8 cellular contexts compared by ENCODE assay signal in the genomic region with DNA sequence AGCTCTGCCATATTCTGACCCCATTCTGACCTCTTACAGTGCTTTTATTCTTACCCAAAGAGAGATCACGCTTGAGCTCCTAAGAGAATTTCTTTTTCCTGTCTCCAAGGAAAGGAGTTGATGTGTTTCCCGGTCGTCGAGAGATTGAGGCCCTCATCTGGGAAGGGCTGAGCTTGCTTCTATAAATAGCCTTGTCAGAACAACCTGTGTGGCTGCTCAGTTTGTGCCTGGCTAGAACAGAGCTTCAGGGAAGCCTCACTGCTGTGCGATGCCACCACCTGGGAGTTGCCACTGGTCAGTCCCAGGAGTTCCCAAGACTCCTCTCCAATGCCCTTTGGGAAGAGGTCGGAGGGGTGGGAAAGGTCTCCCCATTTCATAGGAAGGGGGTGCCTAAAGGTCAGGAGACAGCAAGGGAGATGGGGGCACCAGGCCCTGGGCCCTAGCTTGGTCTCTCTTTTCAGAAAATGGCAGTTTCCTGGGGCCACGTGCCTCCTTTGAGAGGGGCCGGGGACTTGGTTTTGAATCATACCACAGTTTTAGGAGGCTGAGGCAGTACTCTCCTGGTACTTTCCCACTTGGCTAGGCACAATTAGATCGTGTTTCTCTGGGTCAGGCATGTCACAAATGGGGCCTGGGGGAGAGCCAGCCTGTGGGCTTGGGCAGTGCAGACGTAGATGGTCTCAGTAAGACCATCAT. TPM values are rescaled to one million over a fixed set of nuclear protein-coding genes. Genes with fewer than 3 reads are reported as not detected.
DNase-seq lines count a peak whose midpoint lies in the region; ATAC-seq and TF ChIP-seq lines count a peak whose summit lies in the region.

No MANE protein-coding gene starts in this region.

- H3K27me3 ChIP-seq in muscle layer of duodenum (ENCODE audit: low read depth, low read length) (no peaks in the 10 kb centered on the region), foreskin keratinocyte (peaks cover 12% of the 10 kb centered on the region)

- no peaks in the 10 kb centered on the region for H3K9me3 Mint-ChIP-seq in activated naive CD8-positive, alpha-beta T cell (ENCODE audit: low read depth)
- no peaks in the 10 kb centered on the region for H3K9me3 Mint-ChIP-seq in progenitor cell of endocrine pancreas (ENCODE audit: low read depth)

- TF ChIP-seq CTCF in foreskin keratinocyte (conservative IDR thresholded peaks at IDR 0.05): no peak
- no peak for TF ChIP-seq CTCF in progenitor cell of endocrine pancreas (IDR thresholded peaks at IDR 0.05; ENCODE audit: unreplicated experiment)

- peak overlapping the region; percentile 100 for H3K27ac Mint-ChIP-seq in activated naive CD8-positive, alpha-beta T cell
- H3K27ac Mint-ChIP-seq in progenitor cell of endocrine pancreas: no peak overlapping the region

- H3K36me3 ChIP-seq in muscle layer of duodenum (ENCODE audit: control insufficient read depth in 1 of 2, insufficient read depth in 2 of 2, low read length in 2 of 2): no peaks in the 10 kb centered on the region

- peaks cover 14% of the 10 kb centered on the region for H3K36me3 Mint-ChIP-seq in activated naive CD8-positive, alpha-beta T cell
- H3K36me3 Mint-ChIP-seq in progenitor cell of endocrine pancreas (ENCODE audit: insufficient read depth): no peaks in the 10 kb centered on the region

- peaks cover 15 to 36% of the 10 kb centered on the region in 2 donors for H3K4me1 ChIP-seq in muscle layer of duodenum (ENCODE audit: control insufficient read depth in 1 of 2, insufficient read depth in 2 of 2, low read length in 2 of 2)
- peaks cover 12% of the 10 kb centered on the region for H3K4me1 ChIP-seq in foreskin keratinocyte

- H3K27me3 Mint-ChIP-seq in activated naive CD8-positive, alpha-beta T cell: no peaks in the 10 kb centered on the region
- H3K27me3 Mint-ChIP-seq in progenitor cell of endocrine pancreas: peaks cover 33% of the 10 kb centered on the region

- peak; percentile 59 for DNase-seq in stimulated activated CD4-positive, alpha-beta T cell treated with anti-CD3 and anti-CD28 coated beads, Interleukin-15, amount 100 ng/mL, for 24 hours
- DNase-seq in stimulated activated CD4-positive, alpha-beta T cell treated with anti-CD3 and anti-CD28 coated beads, Interleukin-2, amount 100 ng/mL, for 48 hours: no peak
- no peak for DNase-seq in foreskin keratinocyte
- DNase-seq in NCI-H2171 treated with DMSO at 0.1 percent for 48 hours (lab: John Stamatoyannopoulos, UW): no peak
- no peak for DNase-seq in NCI-H345 treated with DMSO at 0.1 percent for 48 hours (lab: John Stamatoyannopoulos, UW; ENCODE audit: unreplicated experiment)
- DNase-seq in progenitor cell of endocrine pancreas (ENCODE audit: low spot score, unreplicated experiment): no peak

- H3K27ac ChIP-seq in muscle layer of duodenum (ENCODE audit: low read length): peak overlapping the region; percentile 78
- no peak overlapping the region for H3K27ac ChIP-seq in foreskin keratinocyte

- peak overlapping the region; percentile 94 for H3K4me3 Mint-ChIP-seq in activated naive CD8-positive, alpha-beta T cell
- no peak overlapping the region for H3K4me3 Mint-ChIP-seq in progenitor cell of endocrine pancreas (ENCODE audit: low read depth)

- H3K4me1 Mint-ChIP-seq in activated naive CD8-positive, alpha-beta T cell (ENCODE audit: low read depth): peaks cover 70% of the 10 kb centered on the region
- peaks cover 37% of the 10 kb centered on the region for H3K4me1 Mint-ChIP-seq in progenitor cell of endocrine pancreas (ENCODE audit: low read depth)

- peak overlapping the region in 1 of 2 donors; percentile 77 for H3K4me3 ChIP-seq in muscle layer of duodenum (ENCODE audit: low read depth in 1 of 2, low read length in 2 of 2)

- ATAC-seq in foreskin keratinocyte: no peak

- no peaks in the 10 kb centered on the region for H3K9me3 ChIP-seq in muscle layer of duodenum (ENCODE audit: control insufficient read depth in 1 of 2, low read length in 2 of 2)

RNA-seq across cellular contexts. Expression of a gene that starts 52.1 kb away (rescaled TPM):
- 53.9 and 54.3 TPM in 2 replicates for total RNA-seq in foreskin keratinocyte
- polyA plus RNA-seq in foreskin keratinocyte: 45.6 and 50.8 TPM in 2 replicates
- 36.8 and 39.5 TPM in 2 replicates for total RNA-seq in progenitor cell of endocrine pancreas

RNA-seq across cellular contexts. Expression of a gene that starts 52.8 kb away (rescaled TPM):
- total RNA-seq in foreskin keratinocyte: 2.4 and 2.8 TPM in 2 replicates
- 1.4 and 1.8 TPM in 2 replicates for polyA plus RNA-seq in foreskin keratinocyte
- 7.0 and 7.9 TPM in 2 replicates for total RNA-seq in progenitor cell of endocrine pancreas
